ENCODE assay signal across 8 cellular contexts in genomic region chr17:1058423-1059130, GRCh38.
DNase-seq lines count a peak whose midpoint lies in the region; ATAC-seq, FAIRE-seq and TF ChIP-seq lines count a peak whose summit lies in the region.

No MANE protein-coding gene starts in this region.

- H3K27me3 Mint-ChIP-seq in T-helper 17 cell = no peaks in the 10 kb centered on the region

- no peaks in the 10 kb centered on the region for H4K20me1 ChIP-seq in GM12878 (ENCODE audit: control insufficient read depth, insufficient read depth)

- TF ChIP-seq CTCF in AG04450 (IDR thresholded peaks at IDR 0.05; ENCODE audit: low read depth, low read length) (peak; percentile 43), HFF-Myc (IDR thresholded peaks at IDR 0.05; ENCODE audit: low read depth, low read length, missing control alignments) (peak; percentile 51), GM12878 (IDR thresholded peaks at IDR 0.05 in 2 of 3, conservative IDR thresholded peaks at IDR 0.05 in 1 of 3; ENCODE audit: control insufficient read depth in 2 of 3, extremely low read depth in 1 of 3, insufficient read depth in 1 of 3, low read depth in 3 of 3, low read length in 3 of 3) (peak; percentile 31 to 52 (median 38); a peak in 5 of 6 replicates)

- H3K4me3 Mint-ChIP-seq in T-helper 17 cell = no peak overlapping the region

- WGBS in GM12878 (ENCODE audit: insufficient coverage, insufficient replicate concordance, low lambda C conversion rate, missing lambda C conversion rate) = 72% methylated on average over 17 of the region's 18 CpGs

- H3K27me3 ChIP-seq in AG04450 (ENCODE audit: control insufficient read depth, insufficient read depth, low read length) (no peaks in the 10 kb centered on the region), GM12878 (replicated peaks in 1 of 2; ENCODE audit: control insufficient read depth in 2 of 2, insufficient read depth in 2 of 2, low read length in 1 of 2) (no peaks in the 10 kb centered on the region)

- no TSS peak for BruUV-seq in GM12878 (replicated peaks; lab: Mats Ljungman, UMichigan)

- CTCF ChIA-PET in AG04450 (lab: Charles Lee) = interaction anchor here (0.6 to 4.5 kb wide), 6 partner anchors 10 to 128 kb away, joined by 3 to 141 read pairs (median 5); partner anchors contain the start of gene TIMM22
- CTCF ChIA-PET in GM12878 (lab: Yijun Ruan, JAX) = interaction anchor here (0.8 to 1.2 kb wide), 4 partner anchors 9 to 274 kb away, joined by 3 to 6 read pairs (median 4); no protein-coding TSS in a partner anchor

- intact Hi-C loops in GM12878 (cut with micrococcal nuclease; ENCODE audit: unreplicated experiment) = no loop called here

- SMC1A ChIA-PET in GM12878 (lab: Charles Lee; ENCODE audit: uncharacterized antibody, unreplicated experiment) = no interaction called here

- H3K79me2 ChIP-seq in GM12878 (ENCODE audit: control insufficient read depth, insufficient read depth, low read length) = no peaks in the 10 kb centered on the region

- H3K4me1 Mint-ChIP-seq in T-helper 17 cell = peaks cover 3% of the 10 kb centered on the region

- 0 out of 2 replicates have a peak, but pooled peaks have one; percentile 22 for TF ChIP-seq RAD21 in GM12878 (IDR thresholded peaks at IDR 0.05; ENCODE audit: insufficient read depth, low read depth, low read length)

- no peak overlapping the region for H2AFZ ChIP-seq in GM12878 (ENCODE audit: control insufficient read depth, low read depth, low read length)

- peaks cover 4% of the 10 kb centered on the region; the same call in 1 of the 2 replicates for H3K9me3 ChIP-seq in AG04450 (ENCODE audit: control insufficient read depth, insufficient read depth, low read length)
- no peaks in the 10 kb centered on the region for H3K9me3 ChIP-seq in T-helper 17 cell (ENCODE audit: control insufficient read depth, low read length, poor library complexity, severe bottlenecking)
- H3K9me3 ChIP-seq in GM12878 (replicated peaks; ENCODE audit: control insufficient read depth, insufficient read depth, low read length) = peaks cover 5% of the 10 kb centered on the region; the same call in 2 of the 3 replicates

- peaks cover 23% of the 10 kb centered on the region in 2 experiments for H3K36me3 ChIP-seq in GM12878 (ENCODE audit: control insufficient read depth in 2 of 2, insufficient read depth in 2 of 2, low read length in 1 of 2)

- POLR2A ChIA-PET in AG04450 (lab: Yijun Ruan, JAX) = interaction anchor here (1.0 kb wide), 1 partner anchor 11 kb away, joined by 3 read pairs; no protein-coding TSS in a partner anchor
- POLR2A ChIA-PET in GM12878 (lab: Charles Lee) = no interaction called here

- H3K27ac ChIP-seq in AG04450 (ENCODE audit: low read depth, low read length) (no peak overlapping the region), GM12878 (ENCODE audit: control insufficient read depth, insufficient read depth) (no peak overlapping the region)

- no peaks in the 10 kb centered on the region for H3K4me1 ChIP-seq in GM12878 (ENCODE audit: control insufficient read depth, insufficient read depth, low read length)

- H3K27ac Mint-ChIP-seq in T-helper 17 cell = no peak overlapping the region

- no peak for TF ChIP-seq POLR2A in GM12878 (IDR thresholded peaks at IDR 0.05; ENCODE audit: low read depth, low read length)

- in situ Hi-C loops in GM12878 (cut with MboI) = no loop called here

- DNase-seq in AG04450 (ENCODE audit: low read depth, low spot score) (no peak), HFF-Myc (ENCODE audit: extremely low read depth, low read depth) (no peak), T-helper 17 cell (peak in 1 of 3 donors; percentile 28), GM12878 (ENCODE audit: low read depth, low spot score) (no peak), lung microvascular endothelial cell (ENCODE audit: low read depth in 2 of 2) (peak; percentile 65 to 67)

- no peak for TF ChIP-seq EP300 in GM12878 (IDR thresholded peaks at IDR 0.05; ENCODE audit: borderline replicate concordance in 1 of 2, control insufficient read depth in 1 of 2, low read depth in 2 of 2, low read length in 2 of 2)

- ATAC-seq in T-helper 17 cell (peak; percentile 40), GM12878 (peak; percentile 58; the same call in 1 of the 3 replicates), GM19455 (IDR thresholded peaks at IDR 0.05; ENCODE audit: unreplicated experiment) (no peak), HG03565 (IDR thresholded peaks at IDR 0.05; ENCODE audit: unreplicated experiment) (no peak), GM19023 (IDR thresholded peaks at IDR 0.05; ENCODE audit: unreplicated experiment) (no peak)

- no peak for FAIRE-seq in GM12878 (lab: Jason Lieb, UNC)

- H3K36me3 Mint-ChIP-seq in T-helper 17 cell (ENCODE audit: low read depth) = peaks cover 5% of the 10 kb centered on the region

- no peak overlapping the region for H3K4me2 ChIP-seq in GM12878 (ENCODE audit: control insufficient read depth, insufficient read depth)

- no peak overlapping the region for H3K9ac ChIP-seq in GM12878 (ENCODE audit: control insufficient read depth, insufficient read depth, low read length)

- RAD21 ChIA-PET in GM12878 (lab: Charles Lee; ENCODE audit: unreplicated experiment) = interaction anchor here (0.7 to 1.5 kb wide), 3 partner anchors 123 to 282 kb away, joined by 3 to 5 read pairs (median 4); no protein-coding TSS in a partner anchor

- no peak overlapping the region for H3K4me3 ChIP-seq in AG04450 (ENCODE audit: low read depth, low read length)
- H3K4me3 ChIP-seq in HFF-Myc (replicated peaks; ENCODE audit: low read depth, low read length) = no peak overlapping the region
- H3K4me3 ChIP-seq in GM12878 = no peak overlapping the region

TF ChIP-seq in GM12878, 131 proteins besides CTCF, POLR2A, EP300 and RAD21:
- no peak for TF ChIP-seq GABPA (IDR thresholded peaks at IDR 0.05; ENCODE audit: low read depth)
- TF ChIP-seq ETV6 (conservative IDR thresholded peaks at IDR 0.05 in 1 of 2, IDR thresholded peaks at IDR 0.05 in 1 of 2; ENCODE audit: borderline replicate concordance in 1 of 2, low read depth in 1 of 2) = no peak
- peak; percentile 89 for TF ChIP-seq SMARCA5 (IDR thresholded peaks at IDR 0.05)

Comparison
In these comparisons a context has a peak if more than half of its experiments do, and no peak if none do; other contexts are left out.
1. DNase-seq: peak in lung microvascular endothelial cell (2 of 2); none in AG04450 (single experiment), HFF-Myc (single experiment) and GM12878 (single experiment).
2. ATAC-seq: peak in T-helper 17 cell (single experiment) and GM12878 (single experiment); none in GM19455 (single experiment), HG03565 (single experiment) and GM19023 (single experiment).
3. Peak in every context shown above with its lines, with median percentiles within 50 percentile points of each other: CTCF ChIP-seq.